17 cellular contexts compared by ENCODE assay signal in the genomic region with DNA sequence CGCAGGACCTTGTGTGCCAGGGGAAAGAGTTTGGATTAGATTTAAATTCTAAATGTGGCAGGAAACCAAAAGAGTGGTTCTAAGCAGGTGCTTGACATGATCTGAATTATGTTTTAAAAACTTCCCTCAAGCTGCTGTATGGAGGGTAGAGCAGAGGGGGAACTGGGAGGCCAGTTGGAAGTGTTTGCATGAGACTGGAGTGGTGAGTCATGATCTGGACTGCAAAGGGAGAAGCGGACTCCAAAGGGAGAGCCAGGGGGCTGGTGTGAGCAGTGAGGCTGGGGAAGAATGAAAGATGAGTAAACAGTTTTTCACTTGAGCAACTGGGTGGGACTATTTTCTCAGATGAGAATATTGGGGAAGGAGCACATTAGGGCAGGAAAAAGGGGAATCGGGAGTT.
DNase-seq lines count a peak whose midpoint lies in the region; ATAC-seq, FAIRE-seq and TF ChIP-seq lines count a peak whose summit lies in the region.
"Had no signal": no experiment of that assay in that cellular context is flagged by ENCODE, and none has a peak within 500 bp of the region (broad histone marks: within the 10 kb centered on the region; RNA-seq: fewer than 3 reads in every experiment).

No MANE protein-coding gene starts in this region.

- H3K27ac ChIP-seq in right lobe of liver (no peak overlapping the region), substantia nigra (ENCODE audit: low read depth, low read length, poor library complexity, severe bottlenecking) (no peak overlapping the region)
- H3K27ac ChIP-seq: adrenal gland, colonic mucosa, testis had no signal

- no peak for TF ChIP-seq POLR2A in right lobe of liver (IDR thresholded peaks at IDR 0.05)

- H3K9me3 ChIP-seq in right lobe of liver = no peaks in the 10 kb centered on the region
- H3K9me3 ChIP-seq: adrenal gland, colonic mucosa, testis had no signal

- H3K4me1 ChIP-seq in right lobe of liver = no peaks in the 10 kb centered on the region
- H3K4me1 ChIP-seq: adrenal gland, colonic mucosa, testis had no signal

- intact Hi-C loops in right lobe of liver (cut with DNase I) = no loop called here

- TF ChIP-seq CTCF in bronchial epithelial cell (IDR thresholded peaks at IDR 0.05; ENCODE audit: insufficient read depth, low read length, severe bottlenecking) (no peak), right lobe of liver (IDR thresholded peaks at IDR 0.05) (no peak)

- no peak for FAIRE-seq in bronchial epithelial cell (lab: Jason Lieb, UNC)

- H3K4me3 ChIP-seq in bronchial epithelial cell (ENCODE audit: low read depth, low read length) (no peak overlapping the region), right lobe of liver (no peak overlapping the region)
- H3K4me3 ChIP-seq: adrenal gland, colonic mucosa, testis had no signal

- 44% methylated on average over 3 of the region's 3 CpGs for WGBS in right lobe of liver (ENCODE audit: insufficient coverage, low coverage, low lambda C conversion rate, missing lambda C conversion rate)

- H3K36me3 ChIP-seq in bronchial epithelial cell (ENCODE audit: control insufficient read depth, insufficient read depth, low read length) = no peaks in the 10 kb centered on the region
- no peaks in the 10 kb centered on the region for H3K36me3 ChIP-seq in right lobe of liver
- H3K36me3 ChIP-seq: adrenal gland, colonic mucosa had no signal

- ATAC-seq in GM21360 (IDR thresholded peaks at IDR 0.05; ENCODE audit: unreplicated experiment) (no peak), right lobe of liver (no peak)
- ATAC-seq: activated CD8-positive, alpha-beta T cell treated with anti-CD3 and anti-CD28 coated beads for 36 hours had no signal

- DNase-seq in AG08396 (ENCODE audit: low spot score) (peak; percentile 49), HT1080 (ENCODE audit: low read depth) (peak; percentile 81), bronchial epithelial cell (ENCODE audit: low read depth) (peak; percentile 23), kidney tubule cell (ENCODE audit: low spot score) (peak; percentile 28), right lobe of liver (no peak), DMS153 (lab: John Stamatoyannopoulos, UW) (no peak), substantia nigra (lab: John Stamatoyannopoulos, UW) (no peak)
- DNase-seq: activated CD8-positive, alpha-beta T cell treated with anti-CD3 and anti-CD28 coated beads for 36 hours; adrenal gland; colonic mucosa; DND-41; erythroblast; KG1; NCI-H1436; NCI-H510A; testis had no signal

- H3K27me3 ChIP-seq in bronchial epithelial cell (ENCODE audit: control insufficient read depth, insufficient read depth, low read length) (no peaks in the 10 kb centered on the region), right lobe of liver (no peaks in the 10 kb centered on the region)
- H3K27me3 ChIP-seq: adrenal gland, colonic mucosa, testis had no signal

Comparison
In these comparisons a context has a peak if more than half of its experiments do, and no peak if none do; other contexts are left out.
1. DNase-seq: peak in AG08396 (single experiment), HT1080 (single experiment), bronchial epithelial cell (single experiment) and kidney tubule cell (single experiment); none in right lobe of liver (0 of 3), DMS153 (single experiment) and substantia nigra (0 of 49).